27 cellular contexts compared by ENCODE assay signal in the genomic region with DNA sequence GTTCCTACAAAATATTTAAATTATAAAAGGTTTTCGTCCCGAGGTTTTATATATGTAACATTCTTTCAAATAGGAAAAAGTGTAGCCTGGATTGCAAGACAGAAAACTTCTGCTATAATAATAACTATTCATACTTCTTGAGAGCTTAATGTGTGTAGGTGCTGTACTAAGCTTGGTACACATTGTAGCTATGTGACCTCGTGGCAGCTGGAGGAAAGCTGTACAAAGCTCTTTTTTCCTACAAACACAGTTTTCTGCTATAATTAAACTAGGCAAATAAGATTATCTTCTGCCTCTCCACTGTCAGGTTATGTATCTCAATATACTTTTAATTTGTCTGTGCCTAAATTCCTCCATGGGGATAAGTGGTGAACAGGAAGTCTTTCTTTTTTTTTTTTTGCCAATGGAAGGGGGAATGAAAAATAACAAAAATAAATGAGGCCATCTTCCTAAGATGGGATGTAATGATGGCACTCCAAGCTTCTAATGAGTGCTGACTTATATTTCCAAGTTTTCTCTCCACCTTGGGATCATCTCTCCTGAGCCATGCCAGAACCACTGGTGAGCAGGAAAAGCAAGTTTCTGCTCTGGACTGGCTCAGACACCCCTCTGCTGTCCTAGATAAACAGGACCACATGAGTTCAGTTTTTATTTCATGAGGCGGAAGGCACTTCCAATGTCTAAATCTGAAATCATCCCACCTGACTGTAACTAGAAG. TPM values are rescaled to one million over a fixed set of nuclear protein-coding genes. Genes with fewer than 3 reads are reported as not detected.
DNase-seq lines count a peak whose midpoint lies in the region; ATAC-seq, FAIRE-seq and TF ChIP-seq lines count a peak whose summit lies in the region.
"Had no signal": no experiment of that assay in that cellular context is flagged by ENCODE, and none has a peak within 500 bp of the region (broad histone marks: within the 10 kb centered on the region; RNA-seq: fewer than 3 reads in every experiment).

No MANE protein-coding gene starts in this region.

- WGBS in K562 (ENCODE audit: insufficient coverage, low coverage, missing lambda C conversion rate), result 76% methylated on average over 4 of the region's 4 CpGs
- no CpG with 5 or more reads among the region's 4 CpGs for WGBS in trophoblast cell (ENCODE audit: extremely low coverage, insufficient coverage, insufficient read length)

- intact Hi-C loops in OCI-LY7 (cut with micrococcal nuclease; ENCODE audit: unreplicated experiment), result no loop called here
- intact Hi-C loops in K562 (cut with micrococcal nuclease), result no loop called here

- H2AFZ ChIP-seq in GM23338 (no peak overlapping the region), OCI-LY7 (ENCODE audit: low read length) (no peak overlapping the region), K562 (ENCODE audit: low read depth, low read length) (no peak overlapping the region), trophoblast cell (ENCODE audit: insufficient read depth, low read length, poor library complexity) (no peak overlapping the region)

- FAIRE-seq in K562 (lab: Jason Lieb, UNC), result no peak
- FAIRE-seq: G401.6 had no signal

- in situ Hi-C loops in K562 (cut with MboI), result no loop called here

- H3K4ac ChIP-seq in trophoblast cell (ENCODE audit: low read depth, low read length), result no peak overlapping the region

- H3K9me2 ChIP-seq in GM23338 (ENCODE audit: insufficient read depth), result no peaks in the 10 kb centered on the region
- no peaks in the 10 kb centered on the region for H3K9me2 ChIP-seq in OCI-LY7 (ENCODE audit: insufficient read depth, low read length)

- CTCF ChIA-PET in OCI-LY7 (lab: Charles Lee; ENCODE audit: unreplicated experiment), result no interaction called here
- CTCF ChIA-PET in K562 (lab: Yijun Ruan, JAX; ENCODE audit: low intra/inter-chr PET ratio), result interaction anchor here (0.8 kb wide), 1 partner anchor 382 kb away, joined by 3 read pairs; no protein-coding TSS in a partner anchor

- peaks cover 74% of the 10 kb centered on the region for H3K4me1 Mint-ChIP-seq in GM23338

- no peak overlapping the region for H4K12ac ChIP-seq in trophoblast cell (ENCODE audit: low read depth, low read length)

- no peaks in the 10 kb centered on the region for H3K27me3 ChIP-seq in GM23338 (ENCODE audit: insufficient read depth)
- no peaks in the 10 kb centered on the region for H3K27me3 ChIP-seq in K562 (ENCODE audit: control insufficient read depth in 2 of 2, insufficient read depth in 2 of 2, low read length in 2 of 2)
- H3K27me3 ChIP-seq in trophoblast cell (ENCODE audit: insufficient read depth, low read length), result no peaks in the 10 kb centered on the region
- H3K27me3 ChIP-seq: ascending aorta, tibial nerve had no signal

- no peak overlapping the region for H3K4me3 ChIP-seq in GM23338
- no peak overlapping the region for H3K4me3 ChIP-seq in OCI-LY7 (ENCODE audit: low read depth, low read length, poor library complexity, severe bottlenecking)
- H3K4me3 ChIP-seq in K562, result no peak overlapping the region
- no peak overlapping the region for H3K4me3 ChIP-seq in trophoblast cell (ENCODE audit: low read depth, low read length)
- H3K4me3 ChIP-seq: ascending aorta, tibial nerve had no signal

- no peak overlapping the region for H3K23ac ChIP-seq in trophoblast cell (ENCODE audit: low read length)

- H3K4me2 ChIP-seq in GM23338 (peak overlapping the region; percentile 58), OCI-LY7 (ENCODE audit: low read length) (peak overlapping the region; percentile 2; the same call in 1 of the 2 replicates), K562 (ENCODE audit: insufficient read depth, low read length) (no peak overlapping the region), trophoblast cell (ENCODE audit: low read length) (peak overlapping the region; percentile 26)

- H3K4me1 ChIP-seq in GM23338 (ENCODE audit: insufficient read depth) (peaks cover 68% of the 10 kb centered on the region), OCI-LY7 (ENCODE audit: insufficient read depth, low read length, poor library complexity, severe bottlenecking) (peaks cover 47% of the 10 kb centered on the region), K562 (replicated peaks in 1 of 2; ENCODE audit: control insufficient read depth in 2 of 2, insufficient read depth in 2 of 2, low read length in 2 of 2) (peaks cover 7 to 27% of the 10 kb centered on the region in 2 experiments; a peak in 4 of 5 replicates), trophoblast cell (ENCODE audit: control insufficient read depth in 1 of 2, insufficient read depth in 2 of 2, low read length in 2 of 2) (peaks cover 9 to 13% of the 10 kb centered on the region in 2 experiments)

- H3K14ac ChIP-seq in trophoblast cell (ENCODE audit: low read length), result no peak overlapping the region

- H3K79me2 ChIP-seq in GM23338 (replicated peaks; ENCODE audit: insufficient read depth) (peaks cover 96% of the 10 kb centered on the region), OCI-LY7 (ENCODE audit: insufficient read depth, low read depth, low read length) (peaks cover 74% of the 10 kb centered on the region), K562 (ENCODE audit: control insufficient read depth, insufficient read depth, low read length) (peaks cover 100% of the 10 kb centered on the region), trophoblast cell (ENCODE audit: control insufficient read depth, insufficient read depth, low read length, poor library complexity) (no peaks in the 10 kb centered on the region)

- peaks cover 8% of the 10 kb centered on the region for H3K27me3 Mint-ChIP-seq in GM23338 (ENCODE audit: insufficient read depth, low read depth, poor library complexity)
- H3K27me3 Mint-ChIP-seq: activated B cell treated with CpG ODN at 0.5 μM for 24 hours; activated CD4-positive, alpha-beta T cell treated with anti-CD3 and anti-CD28 coated beads, Interleukin-2, amount 10 ng/mL, durations not matched to agents 7 days and 5 days; activated naive CD8-positive, alpha-beta T cell treated with anti-CD3 and anti-CD28 coated beads, Interleukin-2, amount 10 ng/mL, durations not matched to agents 7 days and 5 days; effector memory CD8-positive, alpha-beta T cell; memory B cell had no signal

- no peak for TF ChIP-seq EP300 in K562 (IDR thresholded peaks at IDR 0.05; ENCODE audit: low read length)

- H3K9me1 ChIP-seq in K562 (ENCODE audit: control insufficient read depth, insufficient read depth, low read length), result peaks cover 4% of the 10 kb centered on the region

- no peak for DNase-seq in GM23338 (ENCODE audit: low spot score)
- no peak for DNase-seq in OCI-LY7 (ENCODE audit: low spot score)
- DNase-seq in K562 (ENCODE audit: extremely low read depth in 1 of 4, low spot score in 3 of 4), result no peak
- no peak for DNase-seq in trophoblast cell
- no peak for DNase-seq in dermis blood vessel endothelial cell
- DNase-seq in HCEC 1CT, result no peak
- no peak for DNase-seq in SHP77 (lab: John Stamatoyannopoulos, UW)
- DNase-seq: activated B cell treated with CpG ODN at 0.5 μM for 24 hours; activated effector memory CD4-positive, alpha-beta T cell treated with anti-CD3 and anti-CD28 coated beads, Interleukin-2, amount 50 U/mL, for 16 hours; activated naive CD8-positive, alpha-beta T cell treated with anti-CD3 and anti-CD28 coated beads, Interleukin-2, amount 10 ng/mL, durations not matched to agents 7 days and 5 days; activated T-cell treated with anti-CD3 and anti-CD28 coated beads, Interleukin-2, amount 50 U/mL, for 1 hour; central memory CD4-positive, alpha-beta T cell; cortex of kidney; NCI-H1105; NCI-H187; NCI-H524 treated with DMSO at 0.1 percent for 48 hours; SHP77 treated with DMSO at 0.1 percent for 48 hours; stimulated activated CD4-positive, alpha-beta T cell treated with anti-CD3 and anti-CD28 coated beads, Interleukin-15, amount 100 ng/mL, for 24 hours; stimulated activated CD4-positive, alpha-beta T cell treated with anti-CD3 and anti-CD28 coated beads, Interleukin-4, amount 100 ng/mL, for 4 hours had no signal

- H3K27ac Mint-ChIP-seq in GM23338, result no peak overlapping the region
- H3K27ac Mint-ChIP-seq: activated B cell treated with CpG ODN at 0.5 μM for 24 hours; activated CD4-positive, alpha-beta T cell treated with anti-CD3 and anti-CD28 coated beads, Interleukin-2, amount 10 ng/mL, durations not matched to agents 7 days and 5 days; activated naive CD8-positive, alpha-beta T cell treated with anti-CD3 and anti-CD28 coated beads, Interleukin-2, amount 10 ng/mL, durations not matched to agents 7 days and 5 days; memory B cell had no signal

- no peak for ATAC-seq in GM23338
- 0 out of 3 replicates have a peak, but pooled peaks have one; percentile 9 for ATAC-seq in K562
- no peak for ATAC-seq in HG02973 (IDR thresholded peaks at IDR 0.05; ENCODE audit: unreplicated experiment)

- no peak overlapping the region for H4K91ac ChIP-seq in trophoblast cell (ENCODE audit: low read depth, low read length)

- no peak overlapping the region for H2BK120ac ChIP-seq in trophoblast cell (ENCODE audit: insufficient read depth, low read length, poor library complexity)

- H3K9me3 Mint-ChIP-seq in GM23338, result no peaks in the 10 kb centered on the region
- H3K9me3 Mint-ChIP-seq: activated B cell treated with CpG ODN at 0.5 μM for 24 hours; activated CD4-positive, alpha-beta T cell treated with anti-CD3 and anti-CD28 coated beads, Interleukin-2, amount 10 ng/mL, durations not matched to agents 7 days and 5 days; activated naive CD8-positive, alpha-beta T cell treated with anti-CD3 and anti-CD28 coated beads, Interleukin-2, amount 10 ng/mL, durations not matched to agents 7 days and 5 days; effector memory CD8-positive, alpha-beta T cell; H9; memory B cell had no signal

- H3K36me3 ChIP-seq in GM23338 (ENCODE audit: insufficient read depth), result no peaks in the 10 kb centered on the region
- H3K36me3 ChIP-seq in OCI-LY7 (ENCODE audit: insufficient read depth, low read length), result no peaks in the 10 kb centered on the region
- peaks cover 7% of the 10 kb centered on the region; the same call in 2 of the 3 replicates for H3K36me3 ChIP-seq in K562 (ENCODE audit: control insufficient read depth, insufficient read depth, low read length)
- no peaks in the 10 kb centered on the region for H3K36me3 ChIP-seq in trophoblast cell (ENCODE audit: control insufficient read depth in 1 of 2, insufficient read depth in 2 of 2, low read length in 2 of 2)
- H3K36me3 ChIP-seq: ascending aorta, tibial nerve had no signal

- H3F3A ChIP-seq in GM23338 (replicated peaks; ENCODE audit: low read depth), result peaks cover 5% of the 10 kb centered on the region; the same call in 1 of the 2 replicates

- no peaks in the 10 kb centered on the region for H3K9me3 ChIP-seq in OCI-LY7 (ENCODE audit: low read length)
- H3K9me3 ChIP-seq in K562 (replicated peaks; ENCODE audit: control insufficient read depth, insufficient read depth, low read depth, low read length), result no peaks in the 10 kb centered on the region
- H3K9me3 ChIP-seq in trophoblast cell (ENCODE audit: insufficient read depth, low read depth, low read length), result no peaks in the 10 kb centered on the region
- H3K9me3 ChIP-seq: ascending aorta, tibial nerve had no signal

- no peak overlapping the region; the same call in 1 of the 2 replicates for H3K27ac ChIP-seq in GM23338 (ENCODE audit: low read depth)
- no peak overlapping the region for H3K27ac ChIP-seq in OCI-LY7 (ENCODE audit: low read depth, low read length, poor library complexity, severe bottlenecking)
- H3K27ac ChIP-seq in K562 (ENCODE audit: extremely low read depth, low read depth, low read length), result no peak overlapping the region
- no peak overlapping the region for H3K27ac ChIP-seq in trophoblast cell (ENCODE audit: low read depth, low read length)

- H3K9ac ChIP-seq in K562 (ENCODE audit: insufficient read depth in 1 of 2, low read depth in 2 of 2, low read length in 2 of 2) (no peak overlapping the region), trophoblast cell (ENCODE audit: low read length) (no peak overlapping the region)

- no peak for TF ChIP-seq CTCF in GM23338 (conservative IDR thresholded peaks at IDR 0.05; ENCODE audit: low read depth in 2 of 2)
- TF ChIP-seq CTCF in OCI-LY7 (conservative IDR thresholded peaks at IDR 0.05; ENCODE audit: low read length), result no peak
- TF ChIP-seq CTCF in K562 (IDR thresholded peaks at IDR 0.05 in 2 of 3, conservative IDR thresholded peaks at IDR 0.05 in 1 of 3; ENCODE audit: insufficient read depth in 2 of 3, low read depth in 1 of 3, low read length in 3 of 3), result no peak

- no peak for TF ChIP-seq RAD21 in K562 (CRISPR knock-in tag; conservative IDR thresholded peaks at IDR 0.05 in 1 of 2, IDR thresholded peaks at IDR 0.05 in 1 of 2)

- H2BK5ac ChIP-seq in trophoblast cell (ENCODE audit: low read depth, low read length, poor library complexity), result no peak overlapping the region

- H3K36me3 Mint-ChIP-seq in GM23338 (ENCODE audit: low read depth), result no peaks in the 10 kb centered on the region
- H3K36me3 Mint-ChIP-seq: memory B cell had no signal

- H2AK5ac ChIP-seq in trophoblast cell (ENCODE audit: low read length), result no peak overlapping the region

- POLR2A ChIA-PET in OCI-LY7 (lab: Charles Lee) (interaction anchor here (0.6 to 1.8 kb wide), 6 partner anchors 11 to 224 kb away, joined by 3 to 4 read pairs (median 4); no protein-coding TSS in a partner anchor), K562 (lab: Yijun Ruan, JAX) (interaction anchor here (1.1 to 2.6 kb wide), 5 partner anchors 8 to 36 kb away, joined by 3 to 8 read pairs (median 5); no protein-coding TSS in a partner anchor)

- no peaks in the 10 kb centered on the region for H3K79me1 ChIP-seq in trophoblast cell (ENCODE audit: low read length)

- TF ChIP-seq POLR2A in K562 (conservative IDR thresholded peaks at IDR 0.05), result no peak

- H2BK12ac ChIP-seq in trophoblast cell (ENCODE audit: low read length), result no peak overlapping the region

- H4K20me1 ChIP-seq in GM23338 (replicated peaks; ENCODE audit: insufficient read depth) (peaks cover 2% of the 10 kb centered on the region; the same call in 1 of the 2 replicates), OCI-LY7 (ENCODE audit: insufficient read depth, low read length) (peaks cover 9% of the 10 kb centered on the region), K562 (replicated peaks; ENCODE audit: control insufficient read depth, insufficient read depth, low read length) (peaks cover 22% of the 10 kb centered on the region)

- H4K8ac ChIP-seq in trophoblast cell (ENCODE audit: low read depth, low read length), result no peak overlapping the region

- no peak overlapping the region for H3K18ac ChIP-seq in trophoblast cell (ENCODE audit: low read length)

- H3K4me3 Mint-ChIP-seq in GM23338, result no peak overlapping the region
- H3K4me3 Mint-ChIP-seq: activated B cell treated with CpG ODN at 0.5 μM for 24 hours; activated CD4-positive, alpha-beta T cell treated with anti-CD3 and anti-CD28 coated beads, Interleukin-2, amount 10 ng/mL, durations not matched to agents 7 days and 5 days; activated naive CD8-positive, alpha-beta T cell treated with anti-CD3 and anti-CD28 coated beads, Interleukin-2, amount 10 ng/mL, durations not matched to agents 7 days and 5 days; effector memory CD8-positive, alpha-beta T cell; H9; memory B cell had no signal

- BruUV-seq in OCI-LY7 (replicated peaks; lab: Mats Ljungman, UMichigan), result no TSS peak
- BruUV-seq in K562 (replicated peaks; lab: Mats Ljungman, UMichigan), result no TSS peak

RNA-seq across cellular contexts. Expression of gene SGMS1, which starts 9.9 kb away (rescaled TPM):
- 33.6 and 34.7 TPM in 2 replicates for total RNA-seq in GM23338 (2014; rRNA removed; shearing (Covaris generic))
- polyA plus RNA-seq in GM23338 (2016; fragmentation: Nextera tagmentation; extraction: Ambion mirVana), result 12.6 and 15.0 TPM in 2 replicates
- total RNA-seq in OCI-LY7 (2014; rRNA removed; shearing (Covaris generic)), result 45.4 and 65.6 TPM in 2 replicates
- total RNA-seq in OCI-LY7 (2022), result 57.5 and 64.7 TPM in 2 replicates
- total RNA-seq in K562 (2011; cell fraction: chromatin; rRNA removed; ENCODE audit: low replicate concordance), result 267 and 295 TPM in 2 replicates
- 202 and 204 TPM in 2 replicates for total RNA-seq in K562 (2011; cell fraction: nucleolus; rRNA removed)
- total RNA-seq in K562 (2011; cell fraction: nucleoplasm; rRNA removed), result 277 and 388 TPM in 2 replicates
- total RNA-seq in K562 (2014; rRNA removed), result 187 and 232 TPM in 2 replicates
- total RNA-seq in K562 (2014; rRNA removed; fragmentation: Illumina TruSeq; extraction: Trizol), result 82.2 and 82.5 TPM in 2 replicates
- total RNA-seq in K562 (2015; rRNA removed; fragmentation: Illumina TruSeq; extraction: Trizol), result 82.3 and 83.8 TPM in 2 replicates
- 91.8 and 94.0 TPM in 2 replicates for total RNA-seq in K562 (2021)
- polyA plus RNA-seq in K562 (2011; rRNA removed), result 69.8 and 89.6 TPM in 2 replicates
- polyA plus RNA-seq in K562 (2011; cell fraction: cytosol; rRNA removed), result 58.5 and 88.3 TPM in 2 replicates
- polyA plus RNA-seq in K562 (2011; cell fraction: nucleus; rRNA removed), result 74.4 and 107 TPM in 2 replicates
- 27.2 and 40.1 TPM in 2 replicates for polyA plus RNA-seq in K562 (2012)
- polyA plus RNA-seq in K562 (2014; fragmentation: Illumina TruSeq; extraction: Trizol), result 61.5 and 69.7 TPM in 2 replicates
- polyA plus RNA-seq in K562 (2014; fragmentation: Nextera tagmentation; extraction: Ambion mirVana), result 10 to 100 TPM; 22.6 to 25.3 TPM
- polyA plus RNA-seq in K562 (2014; rRNA removed), result 63.2 and 82.2 TPM in 2 replicates
- polyA minus RNA-seq in K562 (2011; rRNA and poly(A)+ RNA removed), result 116 and 125 TPM in 2 replicates
- polyA minus RNA-seq in K562 (2011; cell fraction: cytosol; rRNA and poly(A)+ RNA removed), result 75.6 and 79.4 TPM in 2 replicates
- 297 and 317 TPM in 2 replicates for polyA minus RNA-seq in K562 (2011; cell fraction: nucleus; rRNA and poly(A)+ RNA removed)
- polyA plus RNA-seq in trophoblast cell (2013), result 12.3 and 14.2 TPM in 2 replicates
- total RNA-seq in dermis blood vessel endothelial cell, result 64.0 and 69.3 TPM in 2 replicates
